In genomic region chr19:13838071-13838942, GRCh38 we compare ENCODE assay signal across 1 cellular context.
TF ChIP-seq lines count a peak whose summit lies in the region.

No MANE protein-coding gene starts in this region.

TF ChIP-seq in H1, 55 proteins besides CTCF, POLR2A, EP300 and RAD21 (continued from another document):
- TF ChIP-seq JUND (IDR thresholded peaks at IDR 0.05; ENCODE audit: low read length) = no peak
- TF ChIP-seq RXRA (IDR thresholded peaks at IDR 0.05; ENCODE audit: insufficient read depth, low read depth, low read length) = no peak
- TF ChIP-seq CBX8 (IDR thresholded peaks at IDR 0.05; ENCODE audit: borderline replicate concordance, low read depth, low read length) = no peak
- no peak for TF ChIP-seq TEAD4 (IDR thresholded peaks at IDR 0.05; ENCODE audit: low read depth, low read length)
- no peak for TF ChIP-seq MAFK (IDR thresholded peaks at IDR 0.05; ENCODE audit: low read depth, low read length)
- TF ChIP-seq, protein P1, sequence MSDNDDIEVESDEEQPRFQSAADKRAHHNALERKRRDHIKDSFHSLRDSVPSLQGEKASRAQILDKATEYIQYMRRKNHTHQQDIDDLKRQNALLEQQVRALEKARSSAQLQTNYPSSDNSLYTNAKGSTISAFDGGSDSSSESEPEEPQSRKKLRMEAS (IDR thresholded peaks at IDR 0.05) = no peak
- no peak for TF ChIP-seq RFX5 (IDR thresholded peaks at IDR 0.05; ENCODE audit: borderline replicate concordance, low read depth, low read length)
- TF ChIP-seq POU5F1 (IDR thresholded peaks at IDR 0.05; ENCODE audit: low read depth, low read length) = no peak
- no peak for TF ChIP-seq EZH2 (IDR thresholded peaks at IDR 0.05; ENCODE audit: low read depth, low read length, severe bottlenecking)
- TF ChIP-seq TAF7 (optimal IDR thresholded peaks at IDR 0.05; ENCODE audit: borderline replicate concordance, low read depth, low read length) = no peak
- TF ChIP-seq CEBPB (IDR thresholded peaks at IDR 0.05; ENCODE audit: low read depth, low read length) = no peak
- no peak for TF ChIP-seq BCL11A (IDR thresholded peaks at IDR 0.05; ENCODE audit: low read depth in 2 of 2, low read length in 2 of 2)
